1 cellular context compared by ENCODE assay signal in the genomic region with DNA sequence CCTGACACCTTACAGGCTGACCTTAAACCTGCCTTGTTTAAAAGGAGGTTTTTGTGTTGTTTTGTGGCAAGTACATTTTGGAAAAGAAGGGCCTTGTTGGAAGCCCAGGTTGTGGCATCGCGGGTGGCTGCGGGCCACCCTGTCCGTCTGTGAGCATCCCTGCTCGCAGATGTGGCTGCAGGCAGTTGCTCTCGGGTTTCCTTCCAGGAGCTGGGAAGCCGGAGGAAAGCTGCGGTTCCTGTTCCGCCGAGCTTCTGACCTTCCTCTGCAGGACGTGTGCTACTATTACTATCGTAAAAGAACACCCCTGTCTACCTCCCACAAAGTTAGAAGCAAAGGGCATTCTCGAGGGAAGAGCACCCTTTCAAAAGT.
TF ChIP-seq lines count a peak whose summit lies in the region.

No MANE protein-coding gene starts in this region.

TF ChIP-seq in liver, 16 proteins besides CTCF, POLR2A, EP300 and RAD21 (continued from another document):
- TF ChIP-seq, protein P1, sequence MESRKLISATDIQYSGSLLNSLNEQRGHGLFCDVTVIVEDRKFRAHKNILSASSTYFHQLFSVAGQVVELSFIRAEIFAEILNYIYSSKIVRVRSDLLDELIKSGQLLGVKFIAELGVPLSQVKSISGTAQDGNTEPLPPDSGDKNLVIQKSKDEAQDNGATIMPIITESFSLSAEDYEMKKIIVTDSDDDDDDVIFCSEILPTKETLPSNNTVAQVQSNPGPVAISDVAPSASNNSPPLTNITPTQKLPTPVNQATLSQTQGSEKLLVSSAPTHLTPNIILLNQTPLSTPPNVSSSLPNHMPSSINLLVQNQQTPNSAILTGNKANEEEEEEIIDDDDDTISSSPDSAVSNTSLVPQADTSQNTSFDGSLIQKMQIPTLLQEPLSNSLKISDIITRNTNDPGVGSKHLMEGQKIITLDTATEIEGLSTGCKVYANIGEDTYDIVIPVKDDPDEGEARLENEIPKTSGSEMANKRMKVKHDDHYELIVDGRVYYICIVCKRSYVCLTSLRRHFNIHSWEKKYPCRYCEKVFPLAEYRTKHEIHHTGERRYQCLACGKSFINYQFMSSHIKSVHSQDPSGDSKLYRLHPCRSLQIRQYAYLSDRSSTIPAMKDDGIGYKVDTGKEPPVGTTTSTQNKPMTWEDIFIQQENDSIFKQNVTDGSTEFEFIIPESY (IDR thresholded peaks at IDR 0.05) = no peak
